8 cellular contexts compared by ENCODE assay signal in the genomic region with DNA sequence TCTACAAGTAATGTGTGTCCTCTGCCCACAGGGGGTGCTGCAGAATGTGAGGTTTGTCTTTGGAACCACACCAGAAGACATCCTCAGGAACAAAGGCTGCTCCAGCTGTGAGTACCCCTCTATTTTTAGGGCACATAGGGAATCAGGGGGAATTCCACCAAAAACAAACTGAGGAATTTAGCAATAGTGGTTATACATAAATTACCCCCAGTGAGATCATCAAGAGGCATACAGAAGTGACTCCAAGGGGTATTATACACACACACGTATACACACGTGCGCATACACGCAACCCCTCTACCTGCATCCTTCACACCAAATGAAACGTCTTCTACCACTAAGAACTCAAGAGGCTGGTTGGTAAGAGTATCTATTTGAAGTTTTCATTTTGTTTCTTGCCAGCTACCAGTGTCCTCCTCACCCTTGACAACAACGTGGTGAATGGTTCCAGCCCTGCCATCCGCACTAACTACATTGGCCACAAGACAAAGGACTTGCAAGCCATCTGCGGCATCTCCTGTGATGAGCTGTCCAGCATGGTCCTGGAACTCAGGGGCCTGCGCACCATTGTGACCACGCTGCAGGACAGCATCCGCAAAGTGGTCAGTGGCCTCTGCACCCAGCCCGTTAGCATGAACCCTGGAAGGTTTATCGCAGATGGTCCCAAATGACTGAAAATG. TPM values are rescaled to one million over a fixed set of nuclear protein-coding genes. Genes with fewer than 3 reads are reported as not detected.
DNase-seq lines count a peak whose midpoint lies in the region; ATAC-seq, FAIRE-seq and TF ChIP-seq lines count a peak whose summit lies in the region.

No MANE protein-coding gene starts in this region.

- no peak for TF ChIP-seq CTCF in A549 (IDR thresholded peaks at IDR 0.05)
- peak; percentile 62 for TF ChIP-seq CTCF in H9 (conservative IDR thresholded peaks at IDR 0.05)
- TF ChIP-seq CTCF in ascending aorta (IDR thresholded peaks at IDR 0.05): peak in 1 of 3 experiments; percentile 20

- intact Hi-C loops in ascending aorta (cut with DNase I): no loop called here

- FAIRE-seq in A549 (lab: Jason Lieb, UNC) (no peak), frontal cortex (lab: Jason Lieb, UNC) (no peak)

- H3K23me2 ChIP-seq in H9 (ENCODE audit: insufficient read length, low read depth, low read length, poor library complexity, severe bottlenecking): peaks cover 15% of the 10 kb centered on the region

- no peak overlapping the region for H3T11ph ChIP-seq in H9 (ENCODE audit: low read length)

- H3K27ac ChIP-seq in A549: no peak overlapping the region
- no peak overlapping the region for H3K27ac ChIP-seq in H9 (ENCODE audit: insufficient read length, low read depth, low read length)
- no peak overlapping the region for H3K27ac ChIP-seq in ascending aorta
- peak overlapping the region; percentile 31 for H3K27ac ChIP-seq in mesenchymal stem cell (ENCODE audit: low read length, poor library complexity, severe bottlenecking)

- H2AK5ac ChIP-seq in H9 (ENCODE audit: insufficient read length, low read length) (no peak overlapping the region), mesenchymal stem cell (ENCODE audit: low read length, severe bottlenecking) (no peak overlapping the region)

- no peak overlapping the region for H4K91ac ChIP-seq in H9 (ENCODE audit: insufficient read length, low read depth, low read length)
- no peak overlapping the region for H4K91ac ChIP-seq in mesenchymal stem cell (ENCODE audit: low read length)

- H3K36me3 Mint-ChIP-seq in H9 (ENCODE audit: insufficient read depth in 1 of 3, low read depth in 3 of 3): peaks cover 39 to 70% (median 69%) of the 10 kb centered on the region in 3 experiments; a peak in 6 of 7 replicates

- H3K4me1 ChIP-seq in A549: peaks cover 32% of the 10 kb centered on the region
- H3K4me1 ChIP-seq in H9 (ENCODE audit: insufficient read depth, low read length): no peaks in the 10 kb centered on the region; the same call in 1 of the 2 replicates
- H3K4me1 ChIP-seq in ascending aorta: no peaks in the 10 kb centered on the region
- H3K4me1 ChIP-seq in mesenchymal stem cell (ENCODE audit: control insufficient read depth, insufficient read depth, low read depth, low read length): peaks cover 20% of the 10 kb centered on the region

- H3K27ac Mint-ChIP-seq in H9: no peak overlapping the region; a peak in 2 of 7 replicates

- no peaks in the 10 kb centered on the region for H3K9me3 ChIP-seq in A549
- no peaks in the 10 kb centered on the region for H3K9me3 ChIP-seq in H9 (ENCODE audit: control insufficient read depth, low read depth, low read length)
- no peaks in the 10 kb centered on the region for H3K9me3 ChIP-seq in ascending aorta
- no peaks in the 10 kb centered on the region for H3K9me3 ChIP-seq in mesenchymal stem cell (ENCODE audit: control insufficient read depth, low read length)

- H3K14ac ChIP-seq in H9 (ENCODE audit: insufficient read depth, low read length) (no peak overlapping the region), mesenchymal stem cell (ENCODE audit: low read length in 2 of 2) (peak overlapping the region in 1 of 2 experiments; percentile 73)

- no peak overlapping the region for H2BK5ac ChIP-seq in H9 (ENCODE audit: insufficient read length, low read length)
- H2BK5ac ChIP-seq in mesenchymal stem cell (ENCODE audit: low read depth, low read length, poor library complexity, severe bottlenecking): no peak overlapping the region

- H3K23ac ChIP-seq in H9 (ENCODE audit: insufficient read length, low read depth, low read length) (no peak overlapping the region), mesenchymal stem cell (ENCODE audit: low read length in 2 of 2) (no peak overlapping the region)

- peak; percentile 17 to 33 for DNase-seq in A549 (ENCODE audit: low read depth in 1 of 2, low spot score in 1 of 2)
- peak; percentile 49 for DNase-seq in H9
- no peak for DNase-seq in ascending aorta (ENCODE audit: low spot score in 2 of 2)
- DNase-seq in mesenchymal stem cell: peak; percentile 62
- DNase-seq in GM03348 (ENCODE audit: low spot score): no peak
- no peak for DNase-seq in frontal cortex (ENCODE audit: low spot score in 2 of 2)

- no peak overlapping the region for H2AFZ ChIP-seq in H9 (ENCODE audit: low read length)
- no peak overlapping the region for H2AFZ ChIP-seq in mesenchymal stem cell (ENCODE audit: low read depth, low read length)

- H3K9ac ChIP-seq in H9 (ENCODE audit: extremely low read depth, insufficient read length, low read length): no peak overlapping the region
- H3K9ac ChIP-seq in mesenchymal stem cell (ENCODE audit: low read length): peak overlapping the region; percentile 61

- H3K27me3 ChIP-seq in H9 (ENCODE audit: insufficient read depth, low read length) (no peaks in the 10 kb centered on the region), ascending aorta (no peaks in the 10 kb centered on the region), mesenchymal stem cell (ENCODE audit: control insufficient read depth in 1 of 2, insufficient read depth in 1 of 2, low read length in 2 of 2) (no peaks in the 10 kb centered on the region)

- H4K8ac ChIP-seq in H9 (replicated peaks; ENCODE audit: insufficient read length, low read depth, low read length) (no peak overlapping the region), mesenchymal stem cell (ENCODE audit: low read length) (no peak overlapping the region)

- H2BK15ac ChIP-seq in H9 (ENCODE audit: low read depth, low read length) (no peak overlapping the region), mesenchymal stem cell (ENCODE audit: low read depth, poor library complexity, severe bottlenecking) (no peak overlapping the region)

- H3K36me3 ChIP-seq in ascending aorta: peaks cover 15 to 62% of the 10 kb centered on the region in 2 donors
- H3K36me3 ChIP-seq in mesenchymal stem cell (ENCODE audit: control insufficient read depth in 1 of 2, insufficient read depth in 2 of 2, low read depth in 1 of 2, low read length in 2 of 2): peaks cover 44 to 65% of the 10 kb centered on the region in 2 experiments

- H3K18ac ChIP-seq in H9 (ENCODE audit: insufficient read length, low read depth, low read length) (no peak overlapping the region), mesenchymal stem cell (ENCODE audit: low read depth in 1 of 2, low read length in 2 of 2) (peak overlapping the region in 1 of 2 experiments; percentile 61)

- H3K4me3 ChIP-seq in A549: peak overlapping the region; percentile 95
- peak overlapping the region; percentile 52 to 66 for H3K4me3 ChIP-seq in ascending aorta
- peak overlapping the region; percentile 51 to 88 for H3K4me3 ChIP-seq in mesenchymal stem cell (ENCODE audit: insufficient read depth in 1 of 2, low read depth in 1 of 2, low read length in 2 of 2)

- H3K79me1 ChIP-seq in H9 (ENCODE audit: insufficient read depth, low read depth, low read length, poor library complexity, severe bottlenecking) (no peaks in the 10 kb centered on the region), mesenchymal stem cell (replicated peaks; ENCODE audit: low read length, poor library complexity, severe bottlenecking) (no peaks in the 10 kb centered on the region)

- no peak overlapping the region for H3K4ac ChIP-seq in H9 (ENCODE audit: low read depth, low read length)
- no peak overlapping the region for H3K4ac ChIP-seq in mesenchymal stem cell (ENCODE audit: low read depth in 1 of 2, low read length in 2 of 2)

- CTCF ChIA-PET in A549 (lab: Yijun Ruan, JAX): interaction anchor here (0.5 to 4.8 kb wide), 7 partner anchors 10 to 1094 kb away, joined by 3 to 32 read pairs (median 12); no protein-coding TSS in a partner anchor

- TF ChIP-seq EP300 in A549 (IDR thresholded peaks at IDR 0.05): no peak

- H3K56ac ChIP-seq in H9 (ENCODE audit: insufficient read length, low read depth, low read length): no peak overlapping the region

- 98% methylated on average over 13 of the region's 13 CpGs for WGBS in A549 (ENCODE audit: missing lambda C conversion rate)
- no CpG with 5 or more reads among the region's 13 CpGs for WGBS in H9 (ENCODE audit: extremely low coverage, insufficient read length, low lambda C conversion rate)
- WGBS in mesenchymal stem cell: 90% methylated on average over 8 of the region's 13 CpGs

- peaks cover 0 to 5% of the 10 kb centered on the region in 2 experiments; a peak in 1 of 5 replicates for H3K9me3 Mint-ChIP-seq in H9

- peak overlapping the region in 1 of 2 experiments; percentile 19; a peak in 1 of 5 replicates for H3K4me3 Mint-ChIP-seq in H9

- no peak for TF ChIP-seq POLR2A in A549 (IDR thresholded peaks at IDR 0.05; ENCODE audit: low read length)

- H4K20me1 ChIP-seq in H9 (ENCODE audit: control insufficient read depth, insufficient read depth, insufficient read length): no peaks in the 10 kb centered on the region

- peak overlapping the region; percentile 97 for H3K4me2 ChIP-seq in A549
- H3K4me2 ChIP-seq in H9 (ENCODE audit: insufficient read depth, insufficient read length, low read length): no peak overlapping the region
- peak overlapping the region; percentile 34 for H3K4me2 ChIP-seq in mesenchymal stem cell (ENCODE audit: low read length, poor library complexity, severe bottlenecking)

- peaks cover 8% of the 10 kb centered on the region for H3K27me3 Mint-ChIP-seq in H9 (ENCODE audit: low read depth)

- H2BK20ac ChIP-seq in H9 (ENCODE audit: low read depth, low read length, poor library complexity, severe bottlenecking): no peak overlapping the region

- H4K5ac ChIP-seq in H9 (ENCODE audit: insufficient read length, low read depth, low read length): no peak overlapping the region

- no peaks in the 10 kb centered on the region; the same call in 1 of the 2 replicates for H3K79me2 ChIP-seq in H9 (ENCODE audit: insufficient read depth, low read length)

- no peak for ATAC-seq in A549
- no peak for ATAC-seq in HG03378 (IDR thresholded peaks at IDR 0.05; ENCODE audit: unreplicated experiment)
- ATAC-seq in HG02610 (IDR thresholded peaks at IDR 0.05; ENCODE audit: unreplicated experiment): no peak

- peaks cover 31 to 39% of the 10 kb centered on the region in 2 experiments for H3K4me1 Mint-ChIP-seq in H9

- no peak for TF ChIP-seq RAD21 in A549 (conservative IDR thresholded peaks at IDR 0.05 in 1 of 2, IDR thresholded peaks at IDR 0.05 in 1 of 2)

- H2BK12ac ChIP-seq in H9 (ENCODE audit: insufficient read length, low read depth, low read length): no peak overlapping the region
- H2BK12ac ChIP-seq in mesenchymal stem cell (ENCODE audit: low read length in 2 of 2): no peak overlapping the region

- POLR2A ChIA-PET in A549 (lab: Yijun Ruan, JAX): no interaction called here

- H2BK120ac ChIP-seq in H9 (ENCODE audit: low read depth, low read length, poor library complexity, severe bottlenecking) (no peak overlapping the region), mesenchymal stem cell (ENCODE audit: low read depth, low read length) (no peak overlapping the region)

TF ChIP-seq in A549, 52 proteins besides CTCF, POLR2A, EP300 and RAD21 (continues in another document):
- no peak for TF ChIP-seq FOXS1 (CRISPR knock-in tag; IDR thresholded peaks at IDR 0.05)

RNA-seq across cellular contexts. Expression of a gene that starts 2.8 kb away (rescaled TPM):
- 46.8 and 53.5 TPM in 2 replicates for polyA plus RNA-seq in A549 (2011; rRNA removed)
- polyA plus RNA-seq in A549 (2012; cell fraction: cytosol; rRNA removed): 34.1 and 36.8 TPM in 2 replicates
- 260 and 262 TPM in 2 replicates for polyA plus RNA-seq in A549 (2012; cell fraction: nucleus; rRNA removed)
- 54.4 to 63.5 TPM (median 54.9 TPM) in 3 replicates for polyA plus RNA-seq in A549 (2017; fragmentation: RNase III; extraction: RNeasy Plus Mini Kit Qiagen cat#74134 plus additional on column Dnase treatment)
- 374 and 456 TPM in 2 replicates for polyA minus RNA-seq in A549 (2011; rRNA and poly(A)+ RNA removed)
- total RNA-seq in H9 (2021): 67.7 and 72.1 TPM in 2 replicates
- 725 TPM for total RNA-seq in ascending aorta
- 229 TPM for polyA plus RNA-seq in mesenchymal stem cell (2013, experiment 1 of 2)
- 221 TPM for polyA plus RNA-seq in mesenchymal stem cell (2013, experiment 2 of 2)
- total RNA-seq in frontal cortex: 57.1 TPM

Comparison
In these comparisons a context has a peak if more than half of its experiments do, and no peak if none do; other contexts are left out.
1. DNase-seq: peak in A549 (2 of 2), H9 (single experiment) and mesenchymal stem cell (single experiment); none in ascending aorta (0 of 2), GM03348 (single experiment) and frontal cortex (0 of 2).
2. Peak in every context shown above with its lines, with median percentiles within 50 percentile points of each other: H3K4me3 ChIP-seq.